Comparison of ENCODE assay signal across 21 cellular contexts in the genomic region with DNA sequence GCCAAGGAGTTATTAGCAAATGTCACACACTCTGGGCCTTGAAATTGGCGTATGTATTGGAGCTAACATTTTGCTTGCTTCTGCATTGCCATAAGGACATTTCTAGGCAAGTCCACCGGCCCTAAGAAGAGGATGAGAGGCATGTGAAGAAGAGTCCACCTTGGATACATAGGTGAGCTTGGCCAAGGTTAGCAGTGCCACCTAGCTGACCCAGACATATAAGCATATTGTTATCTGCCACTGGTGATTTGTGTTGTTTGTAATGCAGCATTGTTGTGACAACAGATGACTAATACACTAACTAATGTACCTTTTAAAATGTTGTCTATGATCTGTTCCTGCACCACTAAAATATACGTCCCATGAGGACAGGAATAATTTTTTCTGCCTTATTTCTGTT. TPM values are rescaled to one million over a fixed set of nuclear protein-coding genes. Genes with fewer than 3 reads are reported as not detected.
DNase-seq lines count a peak whose midpoint lies in the region; ATAC-seq and TF ChIP-seq lines count a peak whose summit lies in the region.
"Had no signal": no experiment of that assay in that cellular context is flagged by ENCODE, and none has a peak within 500 bp of the region (broad histone marks: within the 10 kb centered on the region; RNA-seq: fewer than 3 reads in every experiment).

No MANE protein-coding gene starts in this region.

- TF ChIP-seq CTCF in GM12865 (IDR thresholded peaks at IDR 0.05; ENCODE audit: insufficient read depth, low read depth, low read length, missing control alignments) (peak; percentile 7), GM23338 (conservative IDR thresholded peaks at IDR 0.05; ENCODE audit: low read depth in 2 of 2) (peak; percentile 11 to 38; a peak in 3 of 4 replicates), Panc1 (IDR thresholded peaks at IDR 0.05) (peak; percentile 15; the same call in 1 of the 2 replicates)

- CTCF ChIA-PET in Panc1 (lab: Charles Lee), result no interaction called here

- H3K4ac ChIP-seq in mesendoderm (ENCODE audit: low read depth, low read length), result no peak overlapping the region

- H3K23ac ChIP-seq in mesendoderm (ENCODE audit: low read length), result no peak overlapping the region

- DNase-seq in GM12865 (ENCODE audit: low read depth), result peak; percentile 15
- DNase-seq in GM23338 (ENCODE audit: low spot score), result no peak
- no peak for DNase-seq in Panc1 (ENCODE audit: low read depth, low spot score)
- peak; percentile 16 for DNase-seq in mesendoderm
- DNase-seq in NCI-H748 treated with DMSO at 0.1 percent for 48 hours (lab: John Stamatoyannopoulos, UW), result no peak
- DNase-seq in activated CD8-positive, alpha-beta memory T cell treated with anti-CD3 and anti-CD28 coated beads, Interleukin-2, amount 50 U/mL, for 48 hours, result no peak
- DNase-seq: CD4-positive, alpha-beta T cell; COR-L47; GOT3; IMR-90; MV-4-11; NCI-H1105 treated with DMSO at 0.1 percent for 48 hours; NCI-H2029 treated with DMSO at 0.1 percent for 48 hours; NCI-H226; NCI-H524 treated with DMSO at 0.1 percent for 48 hours; SIG-M5; SK-N-SH had no signal

- H2BK15ac ChIP-seq in mesendoderm (replicated peaks; ENCODE audit: low read depth), result no peak overlapping the region

- no peak overlapping the region for H3K9ac ChIP-seq in mesendoderm (ENCODE audit: low read length)
- H3K9ac ChIP-seq: SK-N-SH had no signal

- H2AK5ac ChIP-seq in mesendoderm (ENCODE audit: low read length), result no peak overlapping the region

- ATAC-seq in GM23338 (no peak), Panc1 (no peak), GM18517 (IDR thresholded peaks at IDR 0.05; ENCODE audit: unreplicated experiment) (no peak)

- no peaks in the 10 kb centered on the region for H3K36me3 Mint-ChIP-seq in GM23338 (ENCODE audit: low read depth)

- BruUV-seq in Panc1 (replicated peaks; lab: Mats Ljungman, UMichigan), result no TSS peak

- no peak overlapping the region for H3K4me2 ChIP-seq in GM23338
- H3K4me2 ChIP-seq in mesendoderm (ENCODE audit: low read length), result no peak overlapping the region
- H3K4me2 ChIP-seq: SK-N-SH had no signal

- no peaks in the 10 kb centered on the region for H3K79me2 ChIP-seq in GM23338 (replicated peaks; ENCODE audit: insufficient read depth)
- H3K79me2 ChIP-seq in mesendoderm (ENCODE audit: control insufficient read depth, insufficient read depth, low read length), result no peaks in the 10 kb centered on the region

- H3K79me1 ChIP-seq in mesendoderm (ENCODE audit: low read length), result no peaks in the 10 kb centered on the region

- H3K27ac Mint-ChIP-seq in GM23338, result no peak overlapping the region
- H3K27ac Mint-ChIP-seq: CD4-positive, alpha-beta T cell had no signal

- H3K4me3 ChIP-seq in GM12865 (ENCODE audit: low read depth, low read length), result no peak overlapping the region
- no peak overlapping the region for H3K4me3 ChIP-seq in GM23338
- H3K4me3 ChIP-seq in Panc1 (ENCODE audit: low read depth in 2 of 2, low read length in 2 of 2), result no peak overlapping the region
- H3K4me3 ChIP-seq in mesendoderm (ENCODE audit: low read length), result no peak overlapping the region

- in situ Hi-C loops in Panc1 (cut with HindIII; ENCODE audit: low pct_unique_long_range_greater_than_20kb, low sequenced_read_pairs), result no loop called here

- H3K27me3 ChIP-seq in GM23338 (ENCODE audit: insufficient read depth) (no peaks in the 10 kb centered on the region), Panc1 (ENCODE audit: control insufficient read depth, insufficient read depth, low read length) (peaks cover 10% of the 10 kb centered on the region), mesendoderm (ENCODE audit: insufficient read depth, low read length, poor library complexity) (no peaks in the 10 kb centered on the region)

- H3K18ac ChIP-seq in mesendoderm (ENCODE audit: low read length), result no peak overlapping the region

- no peaks in the 10 kb centered on the region for H3K9me2 ChIP-seq in GM23338 (ENCODE audit: insufficient read depth)
- H3K9me2 ChIP-seq: SK-N-SH had no signal

- intact Hi-C loops in Panc1 (cut with micrococcal nuclease; ENCODE audit: unreplicated experiment), result no loop called here

- H4K8ac ChIP-seq in mesendoderm (ENCODE audit: low read depth, low read length), result no peak overlapping the region

- H4K5ac ChIP-seq in mesendoderm (ENCODE audit: low read length), result no peak overlapping the region

- H2AFZ ChIP-seq in GM23338, result no peak overlapping the region

- no peaks in the 10 kb centered on the region; the same call in 2 of the 3 replicates for H3K9me3 Mint-ChIP-seq in GM23338
- H3K9me3 Mint-ChIP-seq: CD4-positive, alpha-beta T cell had no signal

- H3K9me3 ChIP-seq in Panc1 (ENCODE audit: control insufficient read depth, insufficient read depth, low read depth, low read length), result no peaks in the 10 kb centered on the region
- H3K9me3 ChIP-seq: SK-N-SH had no signal

- H3K4me3 Mint-ChIP-seq in GM23338, result no peak overlapping the region
- H3K4me3 Mint-ChIP-seq: CD4-positive, alpha-beta T cell had no signal

- no peak overlapping the region for H2BK120ac ChIP-seq in mesendoderm (ENCODE audit: low read depth, low read length)

- no peaks in the 10 kb centered on the region for H3F3A ChIP-seq in GM23338 (replicated peaks; ENCODE audit: low read depth)

- POLR2A ChIA-PET in Panc1 (lab: Charles Lee), result no interaction called here

- no peak overlapping the region for H3K56ac ChIP-seq in mesendoderm (ENCODE audit: low read length)

- H2BK5ac ChIP-seq in mesendoderm (ENCODE audit: low read length), result no peak overlapping the region

- H3K4me1 Mint-ChIP-seq in GM23338, result no peaks in the 10 kb centered on the region

- H3K36me3 ChIP-seq in GM23338 (ENCODE audit: insufficient read depth), result no peaks in the 10 kb centered on the region
- no peaks in the 10 kb centered on the region for H3K36me3 ChIP-seq in Panc1 (ENCODE audit: control insufficient read depth, insufficient read depth, low read length)
- no peaks in the 10 kb centered on the region for H3K36me3 ChIP-seq in mesendoderm (ENCODE audit: control insufficient read depth, insufficient read depth, low read length)

- H4K20me1 ChIP-seq in GM23338 (replicated peaks; ENCODE audit: insufficient read depth), result no peaks in the 10 kb centered on the region

- H3K4me1 ChIP-seq in GM23338 (ENCODE audit: insufficient read depth) (no peaks in the 10 kb centered on the region), Panc1 (ENCODE audit: control insufficient read depth, insufficient read depth, low read length) (no peaks in the 10 kb centered on the region), mesendoderm (ENCODE audit: control insufficient read depth, low read depth, low read length) (no peaks in the 10 kb centered on the region)

- no CpG with 5 or more reads among the region's 3 CpGs for WGBS in mesendoderm (ENCODE audit: extremely low coverage, insufficient coverage, low lambda C conversion rate)

- peaks cover 2% of the 10 kb centered on the region for H3K27me3 Mint-ChIP-seq in GM23338 (ENCODE audit: insufficient read depth, low read depth, poor library complexity)

- H3K27ac ChIP-seq in GM23338 (ENCODE audit: low read depth), result no peak overlapping the region
- H3K27ac ChIP-seq in Panc1 (ENCODE audit: low read length), result no peak overlapping the region
- H3K27ac ChIP-seq in mesendoderm (ENCODE audit: low read depth, low read length), result no peak overlapping the region

TF ChIP-seq in GM23338, 12 proteins besides CTCF, POLR2A, EP300 and RAD21 (continues in another document):
- TF ChIP-seq JUNB (IDR thresholded peaks at IDR 0.05; ENCODE audit: unreplicated experiment) (no peak), STAT1 (IDR thresholded peaks at IDR 0.05; ENCODE audit: unreplicated experiment) (no peak), NANOG (IDR thresholded peaks at IDR 0.05; ENCODE audit: borderline replicate concordance) (no peak)

RNA-seq across cellular contexts. Expression of gene HLA-DQA2, which starts 24.8 kb away (rescaled TPM):
- total RNA-seq in GM23338 (2014; rRNA removed; shearing (Covaris generic)), result not detected in 2 replicates
- not detected in 2 replicates for polyA plus RNA-seq in GM23338 (2016; fragmentation: Nextera tagmentation; extraction: Ambion mirVana)
- not detected for total RNA-seq in Panc1 (2021; ENCODE audit: unreplicated experiment)
- polyA plus RNA-seq in Panc1 (2012; ENCODE audit: insufficient read length), result not detected
- not detected for polyA plus RNA-seq in mesendoderm (2013, experiment 1 of 2)
- 0.03 TPM for polyA plus RNA-seq in mesendoderm (2013, experiment 2 of 2)
- total RNA-seq: G401, IMR-90, M059J had no signal
- polyA plus RNA-seq: BJ, IMR-90, SK-N-SH had no signal

RNA-seq across cellular contexts. Expression of gene HLA-DQB2, which starts 46.9 kb away (rescaled TPM):
- not detected in 2 replicates for total RNA-seq in GM23338 (2014; rRNA removed; shearing (Covaris generic))
- polyA plus RNA-seq in GM23338 (2016; fragmentation: Nextera tagmentation; extraction: Ambion mirVana), result 0.37 TPM in 1 of 2 replicates, not detected in the other
- not detected for total RNA-seq in Panc1 (2021; ENCODE audit: unreplicated experiment)
- not detected for polyA plus RNA-seq in Panc1 (2012; ENCODE audit: insufficient read length)
- not detected for polyA plus RNA-seq in mesendoderm (2013, experiment 1 of 2)
- not detected for polyA plus RNA-seq in mesendoderm (2013, experiment 2 of 2)
- total RNA-seq: G401, IMR-90, M059J had no signal
- polyA plus RNA-seq: BJ, IMR-90, SK-N-SH had no signal

RNA-seq across cellular contexts. Expression of gene HLA-DQB1, which starts 49.9 kb away (rescaled TPM):
- 4.6 and 5.7 TPM in 2 replicates for total RNA-seq in GM23338 (2014; rRNA removed; shearing (Covaris generic))
- 6.5 and 17.3 TPM in 2 replicates for polyA plus RNA-seq in GM23338 (2016; fragmentation: Nextera tagmentation; extraction: Ambion mirVana)
- 0.51 TPM for total RNA-seq in Panc1 (2021; ENCODE audit: unreplicated experiment)
- polyA plus RNA-seq in Panc1 (2012; ENCODE audit: insufficient read length), result not detected
- 0.66 TPM for polyA plus RNA-seq in mesendoderm (2013, experiment 1 of 2)
- polyA plus RNA-seq in mesendoderm (2013, experiment 2 of 2), result 0.63 TPM
- total RNA-seq: G401, IMR-90, M059J had no signal
- polyA plus RNA-seq: BJ, IMR-90, SK-N-SH had no signal

Comparison
In these comparisons a context has a peak if more than half of its experiments do, and no peak if none do; other contexts are left out.
1. DNase-seq: peak in GM12865 (single experiment) and mesendoderm (single experiment); none in GM23338 (single experiment), Panc1 (single experiment), NCI-H748 treated with DMSO at 0.1 percent for 48 hours (single experiment) and activated CD8-positive, alpha-beta memory T cell treated with anti-CD3 and anti-CD28 coated beads, Interleukin-2, amount 50 U/mL, for 48 hours (single experiment).
2. Peak in every context shown above with its lines, with median percentiles within 50 percentile points of each other: CTCF ChIP-seq.